ENCODE assay signal across 1 cellular context in genomic region chr18:55906533-55906932, GRCh38.
TF ChIP-seq lines count a peak whose summit lies in the region.

No MANE protein-coding gene starts in this region.

TF ChIP-seq in SK-N-SH, 30 proteins besides CTCF, POLR2A, EP300 and RAD21 (continued from another document):
- TF ChIP-seq ZBTB33 (IDR thresholded peaks at IDR 0.05; ENCODE audit: borderline replicate concordance, low read depth), result no peak
- TF ChIP-seq RXRA (IDR thresholded peaks at IDR 0.05; ENCODE audit: borderline replicate concordance, low read depth), result no peak
- no peak for TF ChIP-seq CHD2 (IDR thresholded peaks at IDR 0.05; ENCODE audit: low read length, partially characterized antibody)
